ENCODE assay signal across 1 cellular context in the genomic region with DNA sequence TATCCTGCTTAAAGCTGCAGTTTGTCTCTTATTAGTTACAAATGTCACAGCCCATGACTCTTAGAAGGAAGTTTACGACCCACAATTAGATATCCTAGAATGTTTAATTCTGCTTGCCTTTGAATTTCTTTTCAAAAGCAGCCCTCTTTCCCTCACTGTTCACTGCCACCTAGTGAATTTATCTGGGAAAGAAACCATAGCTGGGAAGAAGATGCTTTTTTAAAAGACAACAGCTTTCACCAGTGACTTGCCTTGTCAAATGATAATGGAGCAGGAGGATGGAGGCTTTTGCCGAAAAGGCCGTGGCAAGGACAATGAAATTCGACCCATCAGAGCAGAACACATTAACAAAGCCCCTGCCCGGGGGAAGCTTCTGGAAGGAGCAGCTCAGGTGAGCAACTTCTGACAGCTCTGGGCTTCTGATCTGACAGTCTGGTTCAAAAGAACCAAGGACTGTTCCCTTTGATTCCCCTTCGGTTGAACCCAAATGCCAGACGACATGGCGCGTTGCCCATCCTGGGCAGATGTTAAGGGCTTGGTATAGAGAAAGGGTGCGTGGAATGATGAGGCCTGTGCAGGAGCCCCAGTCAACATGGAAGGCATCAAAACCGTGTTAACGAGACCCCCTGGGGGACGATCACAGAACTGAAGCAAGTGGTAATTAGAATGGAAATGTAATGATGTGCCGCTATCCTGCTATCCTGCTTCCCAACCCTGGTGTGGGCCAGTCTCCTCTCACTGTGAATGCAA.
TF ChIP-seq lines count a peak whose summit lies in the region.

No MANE protein-coding gene starts in this region.

TF ChIP-seq in GM23338, 12 proteins besides CTCF, POLR2A, EP300 and RAD21 (continued from another document):
- TF ChIP-seq, protein P1, sequence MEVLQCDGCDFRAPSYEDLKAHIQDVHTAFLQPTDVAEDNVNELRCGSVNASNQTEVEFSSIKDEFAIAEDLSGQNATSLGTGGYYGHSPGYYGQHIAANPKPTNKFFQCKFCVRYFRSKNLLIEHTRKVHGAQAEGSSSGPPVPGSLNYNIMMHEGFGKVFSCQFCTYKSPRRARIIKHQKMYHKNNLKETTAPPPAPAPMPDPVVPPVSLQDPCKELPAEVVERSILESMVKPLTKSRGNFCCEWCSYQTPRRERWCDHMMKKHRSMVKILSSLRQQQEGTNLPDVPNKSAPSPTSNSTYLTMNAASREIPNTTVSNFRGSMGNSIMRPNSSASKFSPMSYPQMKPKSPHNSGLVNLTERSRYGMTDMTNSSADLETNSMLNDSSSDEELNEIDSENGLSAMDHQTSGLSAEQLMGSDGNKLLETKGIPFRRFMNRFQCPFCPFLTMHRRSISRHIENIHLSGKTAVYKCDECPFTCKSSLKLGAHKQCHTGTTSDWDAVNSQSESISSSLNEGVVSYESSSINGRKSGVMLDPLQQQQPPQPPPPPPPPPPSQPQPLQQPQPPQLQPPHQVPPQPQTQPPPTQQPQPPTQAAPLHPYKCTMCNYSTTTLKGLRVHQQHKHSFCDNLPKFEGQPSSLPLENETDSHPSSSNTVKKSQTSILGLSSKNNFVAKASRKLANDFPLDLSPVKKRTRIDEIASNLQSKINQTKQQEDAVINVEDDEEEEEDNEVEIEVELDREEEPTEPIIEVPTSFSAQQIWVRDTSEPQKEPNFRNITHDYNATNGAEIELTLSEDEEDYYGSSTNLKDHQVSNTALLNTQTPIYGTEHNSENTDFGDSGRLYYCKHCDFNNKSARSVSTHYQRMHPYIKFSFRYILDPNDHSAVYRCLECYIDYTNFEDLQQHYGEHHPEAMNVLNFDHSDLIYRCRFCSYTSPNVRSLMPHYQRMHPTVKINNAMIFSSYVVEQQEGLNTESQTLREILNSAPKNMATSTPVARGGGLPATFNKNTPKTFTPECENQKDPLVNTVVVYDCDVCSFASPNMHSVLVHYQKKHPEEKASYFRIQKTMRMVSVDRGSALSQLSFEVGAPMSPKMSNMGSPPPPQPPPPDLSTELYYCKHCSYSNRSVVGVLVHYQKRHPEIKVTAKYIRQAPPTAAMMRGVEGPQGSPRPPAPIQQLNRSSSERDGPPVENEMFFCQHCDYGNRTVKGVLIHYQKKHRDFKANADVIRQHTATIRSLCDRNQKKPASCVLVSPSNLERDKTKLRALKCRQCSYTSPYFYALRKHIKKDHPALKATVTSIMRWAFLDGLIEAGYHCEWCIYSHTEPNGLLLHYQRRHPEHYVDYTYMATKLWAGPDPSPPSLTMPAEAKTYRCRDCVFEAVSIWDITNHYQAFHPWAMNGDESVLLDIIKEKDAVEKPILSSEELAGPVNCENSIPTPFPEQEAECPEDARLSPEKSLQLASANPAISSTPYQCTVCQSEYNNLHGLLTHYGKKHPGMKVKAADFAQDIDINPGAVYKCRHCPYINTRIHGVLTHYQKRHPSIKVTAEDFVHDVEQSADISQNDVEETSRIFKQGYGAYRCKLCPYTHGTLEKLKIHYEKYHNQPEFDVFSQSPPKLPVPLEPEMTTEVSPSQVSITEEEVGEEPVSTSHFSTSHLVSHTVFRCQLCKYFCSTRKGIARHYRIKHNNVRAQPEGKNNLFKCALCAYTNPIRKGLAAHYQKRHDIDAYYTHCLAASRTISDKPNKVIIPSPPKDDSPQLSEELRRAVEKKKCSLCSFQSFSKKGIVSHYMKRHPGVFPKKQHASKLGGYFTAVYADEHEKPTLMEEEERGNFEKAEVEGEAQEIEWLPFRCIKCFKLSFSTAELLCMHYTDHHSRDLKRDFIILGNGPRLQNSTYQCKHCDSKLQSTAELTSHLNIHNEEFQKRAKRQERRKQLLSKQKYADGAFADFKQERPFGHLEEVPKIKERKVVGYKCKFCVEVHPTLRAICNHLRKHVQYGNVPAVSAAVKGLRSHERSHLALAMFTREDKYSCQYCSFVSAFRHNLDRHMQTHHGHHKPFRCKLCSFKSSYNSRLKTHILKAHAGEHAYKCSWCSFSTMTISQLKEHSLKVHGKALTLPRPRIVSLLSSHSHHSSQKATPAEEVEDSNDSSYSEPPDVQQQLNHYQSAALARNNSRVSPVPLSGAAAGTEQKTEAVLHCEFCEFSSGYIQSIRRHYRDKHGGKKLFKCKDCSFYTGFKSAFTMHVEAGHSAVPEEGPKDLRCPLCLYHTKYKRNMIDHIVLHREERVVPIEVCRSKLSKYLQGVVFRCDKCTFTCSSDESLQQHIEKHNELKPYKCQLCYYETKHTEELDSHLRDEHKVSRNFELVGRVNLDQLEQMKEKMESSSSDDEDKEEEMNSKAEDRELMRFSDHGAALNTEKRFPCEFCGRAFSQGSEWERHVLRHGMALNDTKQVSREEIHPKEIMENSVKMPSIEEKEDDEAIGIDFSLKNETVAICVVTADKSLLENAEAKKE (CRISPR knock-in tag; IDR thresholded peaks at IDR 0.05), result no peak
- TF ChIP-seq EZH2phosphoT487 (IDR thresholded peaks at IDR 0.05; ENCODE audit: unreplicated experiment) (no peak), JUNB (IDR thresholded peaks at IDR 0.05; ENCODE audit: unreplicated experiment) (no peak), STAT1 (IDR thresholded peaks at IDR 0.05; ENCODE audit: unreplicated experiment) (no peak), CREB1 (CRISPR knock-in tag; IDR thresholded peaks at IDR 0.05; ENCODE audit: low read depth) (no peak), EZH2 (IDR thresholded peaks at IDR 0.05; ENCODE audit: low read depth, unreplicated experiment) (no peak), NANOG (IDR thresholded peaks at IDR 0.05; ENCODE audit: borderline replicate concordance) (no peak)
